In the genomic region with DNA sequence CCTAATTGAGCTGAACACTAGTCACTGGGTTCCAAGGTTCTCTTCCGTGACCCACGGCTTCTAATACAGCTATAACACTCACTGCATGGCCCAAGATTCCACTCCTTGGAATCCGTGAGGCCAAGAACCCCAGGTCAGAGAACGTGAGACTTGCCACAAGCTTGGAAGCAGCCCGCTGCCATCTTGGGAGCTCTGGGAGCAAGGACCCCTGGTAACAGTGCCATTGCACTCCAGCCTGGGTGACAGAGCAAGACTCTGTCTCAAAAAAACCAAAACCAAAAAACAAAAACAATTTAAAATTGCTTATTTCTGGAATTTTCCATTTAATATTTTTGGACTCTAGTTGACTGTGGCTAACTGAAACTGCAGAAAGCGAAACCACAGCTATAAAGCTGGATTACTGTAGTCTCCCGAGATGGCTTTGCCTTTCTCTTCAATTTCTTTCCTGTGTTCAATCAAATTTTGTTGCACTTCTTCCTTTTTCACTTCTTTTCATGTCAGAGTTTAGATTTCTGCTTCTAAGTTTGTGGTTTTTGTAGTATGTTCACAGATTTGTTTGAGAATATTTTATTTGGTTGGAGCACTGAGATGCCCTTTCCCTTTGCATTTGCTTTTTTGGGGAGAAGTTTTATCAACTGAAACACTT, we compare ENCODE assay signal across 1 cellular context.
TF ChIP-seq lines count a peak whose summit lies in the region.

No MANE protein-coding gene starts in this region.

TF ChIP-seq in HepG2, 621 proteins besides CTCF, POLR2A, EP300 and RAD21:
- TF ChIP-seq, protein P1, sequence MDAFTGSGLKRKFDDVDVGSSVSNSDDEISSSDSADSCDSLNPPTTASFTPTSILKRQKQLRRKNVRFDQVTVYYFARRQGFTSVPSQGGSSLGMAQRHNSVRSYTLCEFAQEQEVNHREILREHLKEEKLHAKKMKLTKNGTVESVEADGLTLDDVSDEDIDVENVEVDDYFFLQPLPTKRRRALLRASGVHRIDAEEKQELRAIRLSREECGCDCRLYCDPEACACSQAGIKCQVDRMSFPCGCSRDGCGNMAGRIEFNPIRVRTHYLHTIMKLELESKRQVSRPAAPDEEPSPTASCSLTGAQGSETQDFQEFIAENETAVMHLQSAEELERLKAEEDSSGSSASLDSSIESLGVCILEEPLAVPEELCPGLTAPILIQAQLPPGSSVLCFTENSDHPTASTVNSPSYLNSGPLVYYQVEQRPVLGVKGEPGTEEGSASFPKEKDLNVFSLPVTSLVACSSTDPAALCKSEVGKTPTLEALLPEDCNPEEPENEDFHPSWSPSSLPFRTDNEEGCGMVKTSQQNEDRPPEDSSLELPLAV (CRISPR knock-in tag; conservative IDR thresholded peaks at IDR 0.05; ENCODE audit: low read depth) = no peak
- no peak for TF ChIP-seq ZNF563 (CRISPR knock-in tag; IDR thresholded peaks at IDR 0.05)
- TF ChIP-seq, protein P2, sequence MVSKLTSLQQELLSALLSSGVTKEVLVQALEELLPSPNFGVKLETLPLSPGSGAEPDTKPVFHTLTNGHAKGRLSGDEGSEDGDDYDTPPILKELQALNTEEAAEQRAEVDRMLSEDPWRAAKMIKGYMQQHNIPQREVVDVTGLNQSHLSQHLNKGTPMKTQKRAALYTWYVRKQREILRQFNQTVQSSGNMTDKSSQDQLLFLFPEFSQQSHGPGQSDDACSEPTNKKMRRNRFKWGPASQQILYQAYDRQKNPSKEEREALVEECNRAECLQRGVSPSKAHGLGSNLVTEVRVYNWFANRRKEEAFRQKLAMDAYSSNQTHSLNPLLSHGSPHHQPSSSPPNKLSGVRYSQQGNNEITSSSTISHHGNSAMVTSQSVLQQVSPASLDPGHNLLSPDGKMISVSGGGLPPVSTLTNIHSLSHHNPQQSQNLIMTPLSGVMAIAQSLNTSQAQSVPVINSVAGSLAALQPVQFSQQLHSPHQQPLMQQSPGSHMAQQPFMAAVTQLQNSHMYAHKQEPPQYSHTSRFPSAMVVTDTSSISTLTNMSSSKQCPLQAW (CRISPR knock-in tag; IDR thresholded peaks at IDR 0.05) = no peak
